In genomic region chr5:61139931-61140330, GRCh38 we compare ENCODE assay signal across 7 cellular contexts.
"Had no signal": no experiment of that assay in that cellular context is flagged by ENCODE, and none has a peak within 500 bp of the region (broad histone marks: within the 10 kb centered on the region; RNA-seq: fewer than 3 reads in every experiment).

No MANE protein-coding gene starts in this region.

- H3K9me3 Mint-ChIP-seq: GM23338, H9 had no signal

- H3K4me3 ChIP-seq: GM23338, K562 had no signal

- H3K27ac Mint-ChIP-seq: GM23338 had no signal

- H2AFZ ChIP-seq: GM23338 had no signal

- H3K27ac ChIP-seq: HL-60 had no signal

- DNase-seq: HCEC 1CT, IMR-90 had no signal

- FAIRE-seq: H54 had no signal

- H3K4me2 ChIP-seq: GM23338 had no signal

- H3K4me3 Mint-ChIP-seq: GM23338, H9 had no signal
